In the genomic region with DNA sequence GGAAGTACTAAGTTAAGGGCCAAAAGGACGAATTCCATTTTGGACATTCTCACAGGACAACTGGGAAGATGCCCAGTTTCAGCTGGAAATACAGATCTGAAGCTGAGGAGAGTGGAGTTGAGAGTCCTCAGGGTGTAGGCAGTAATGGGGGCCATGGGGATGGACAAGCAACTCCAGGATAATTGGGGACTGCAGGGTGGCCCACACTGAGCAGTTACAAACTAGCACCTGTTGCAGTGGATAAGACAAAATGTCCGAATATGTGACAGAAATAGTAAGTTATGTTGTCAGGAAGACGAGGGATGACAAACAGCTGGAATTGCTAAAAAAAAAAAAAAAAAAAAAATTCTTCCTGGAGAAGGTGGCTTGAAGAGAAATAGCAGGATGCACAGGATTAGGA, we compare ENCODE assay signal across 1 cellular context.
TF ChIP-seq lines count a peak whose summit lies in the region.

No MANE protein-coding gene starts in this region.

TF ChIP-seq in GM23338, 12 proteins besides CTCF, POLR2A, EP300 and RAD21 (continued from another document):
- TF ChIP-seq EZH2phosphoT487 (IDR thresholded peaks at IDR 0.05; ENCODE audit: unreplicated experiment) (no peak), CREB1 (CRISPR knock-in tag; IDR thresholded peaks at IDR 0.05; ENCODE audit: low read depth) (no peak)
